ENCODE assay signal across 25 cellular contexts in the genomic region with DNA sequence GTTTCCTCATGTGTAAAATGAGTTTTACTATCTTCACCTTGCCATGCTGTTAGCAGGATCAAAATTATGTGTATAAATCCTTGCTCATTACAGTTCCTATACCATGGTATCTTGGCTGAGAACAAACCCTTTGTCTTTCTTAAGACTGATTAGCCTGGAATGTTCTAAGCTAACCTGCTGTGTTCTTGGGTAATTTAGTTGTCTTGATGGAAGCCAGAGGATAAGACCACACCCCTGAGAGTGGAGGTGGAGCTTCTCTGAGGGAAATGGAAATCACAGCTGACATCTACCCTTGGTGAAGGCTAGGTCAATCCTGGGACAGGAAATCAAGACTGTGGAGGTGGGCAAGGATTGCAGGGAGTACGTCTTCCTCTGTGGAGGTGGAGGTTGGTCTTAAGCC.
"Had no signal": no experiment of that assay in that cellular context is flagged by ENCODE, and none has a peak within 500 bp of the region (broad histone marks: within the 10 kb centered on the region; RNA-seq: fewer than 3 reads in every experiment).

No MANE protein-coding gene starts in this region.

- H3K4me3 ChIP-seq: colonic mucosa, esophagus muscularis mucosa, gastroesophageal sphincter, heart left ventricle, hepatocyte, left lung, neural progenitor cell, prostate gland, right atrium auricular region, smooth muscle cell, thoracic aorta, tibial nerve, upper lobe of left lung had no signal

- DNase-seq: colonic mucosa; effector memory CD4-positive, alpha-beta T cell; foreskin keratinocyte; heart left ventricle; left cardiac atrium; left lung; natural killer cell; stimulated activated CD4-positive, alpha-beta T cell treated with anti-CD3 and anti-CD28 coated beads, Interleukin-12 subunit alpha, Interleukin-12 subunit beta, amount 100 ng/mL, for 4 hours; stimulated activated CD4-positive, alpha-beta T cell treated with anti-CD3 and anti-CD28 coated beads, Interleukin-1b, Interleukin-23, amount 100 ng/mL, for 48 hours; stimulated activated CD4-positive, alpha-beta T cell treated with anti-CD3 and anti-CD28 coated beads, Interleukin-4, amount 100 ng/mL, for 1 hour; stimulated activated CD8-positive, alpha-beta memory T cell treated with anti-CD3 and anti-CD28 coated beads, Interleukin-4, amount 100 ng/mL, for 48 hours; stimulated activated naive CD4-positive, alpha-beta T cell treated with Interleukin-2 at 50 U/mL for 16 hours; upper lobe of left lung had no signal

- H3K36me3 ChIP-seq: colonic mucosa, esophagus muscularis mucosa, gastroesophageal sphincter, heart left ventricle, left lung, neural progenitor cell, prostate gland, right atrium auricular region, thoracic aorta, tibial nerve, upper lobe of left lung had no signal

- H3K36me3 Mint-ChIP-seq: natural killer cell, neural progenitor cell had no signal

- H3K9ac ChIP-seq: neural progenitor cell, parathyroid adenoma had no signal

- H2AFZ ChIP-seq: hepatocyte, neural progenitor cell, parathyroid adenoma had no signal

- H3K4me1 ChIP-seq: colonic mucosa, foreskin keratinocyte, neural progenitor cell, parathyroid adenoma, prostate gland, right atrium auricular region, upper lobe of left lung had no signal

- H3K4me2 ChIP-seq: hepatocyte, neural progenitor cell, smooth muscle cell had no signal

- H3K27me3 ChIP-seq: colonic mucosa, esophagus muscularis mucosa, gastroesophageal sphincter, heart left ventricle, hepatocyte, left lung, neural progenitor cell, right atrium auricular region, tibial nerve, upper lobe of left lung had no signal

- H3K4me1 Mint-ChIP-seq: neural progenitor cell had no signal

- ATAC-seq: foreskin keratinocyte, gastroesophageal sphincter, heart left ventricle, left cardiac atrium, left lung, sciatic nerve had no signal

- H3K4me3 Mint-ChIP-seq: dendritic cell treated with granulocyte-macrophage colony-stimulating factor and Interleukin-4, amounts not matched to agents 40 ng/mL and 50 ng/mL, for 4 days; natural killer cell; neural progenitor cell had no signal

- H3K27ac ChIP-seq: colonic mucosa, foreskin keratinocyte, gastroesophageal sphincter, heart left ventricle, hepatocyte, left lung, neural progenitor cell, parathyroid adenoma, prostate gland, right atrium auricular region, thoracic aorta, tibial nerve, upper lobe of left lung had no signal

- H3K27ac Mint-ChIP-seq: dendritic cell treated with granulocyte-macrophage colony-stimulating factor and Interleukin-4, amounts not matched to agents 40 ng/mL and 50 ng/mL, for 4 days; natural killer cell; neural progenitor cell had no signal

- H3K79me2 ChIP-seq: hepatocyte, parathyroid adenoma had no signal

- H3K9me3 Mint-ChIP-seq: dendritic cell treated with granulocyte-macrophage colony-stimulating factor and Interleukin-4, amounts not matched to agents 40 ng/mL and 50 ng/mL, for 4 days; natural killer cell had no signal
